Comparison of ENCODE assay signal across 1 cellular context in the genomic region with DNA sequence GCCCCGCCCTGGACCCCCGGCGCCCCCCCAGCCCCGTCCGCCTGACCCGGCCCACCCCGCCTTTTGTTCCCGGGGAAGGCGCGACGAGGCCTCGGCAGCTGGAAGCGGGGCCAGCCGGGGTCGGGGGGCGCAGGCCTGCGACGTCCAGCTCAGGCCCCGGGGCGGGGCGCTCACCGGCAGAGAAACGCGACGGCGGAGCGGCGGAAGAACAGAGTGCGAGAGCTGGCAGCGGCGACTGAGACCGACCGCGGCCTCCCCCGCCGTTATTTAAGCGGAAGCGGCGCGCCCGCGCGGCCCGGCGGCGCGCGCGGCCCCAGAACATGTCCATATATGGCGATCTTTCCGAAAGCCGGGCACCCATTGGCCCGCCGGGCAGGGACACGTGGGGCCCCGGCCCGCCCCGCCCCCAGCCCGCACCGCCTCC.
A peak's percentile ranks its signal among the peaks of the same experiment; 100 is the strongest.
TF ChIP-seq lines count a peak whose summit lies in the region.

Gene ACTG1 (minus strand): TSS at position 240 of the 424 bp plus-strand sequence. CDS start 445 bp downstream, outside the sequence.

TF ChIP-seq in K562, 482 proteins besides CTCF, POLR2A, EP300 and RAD21 (continued from another document and continues in another):
- TF ChIP-seq, protein P1, sequence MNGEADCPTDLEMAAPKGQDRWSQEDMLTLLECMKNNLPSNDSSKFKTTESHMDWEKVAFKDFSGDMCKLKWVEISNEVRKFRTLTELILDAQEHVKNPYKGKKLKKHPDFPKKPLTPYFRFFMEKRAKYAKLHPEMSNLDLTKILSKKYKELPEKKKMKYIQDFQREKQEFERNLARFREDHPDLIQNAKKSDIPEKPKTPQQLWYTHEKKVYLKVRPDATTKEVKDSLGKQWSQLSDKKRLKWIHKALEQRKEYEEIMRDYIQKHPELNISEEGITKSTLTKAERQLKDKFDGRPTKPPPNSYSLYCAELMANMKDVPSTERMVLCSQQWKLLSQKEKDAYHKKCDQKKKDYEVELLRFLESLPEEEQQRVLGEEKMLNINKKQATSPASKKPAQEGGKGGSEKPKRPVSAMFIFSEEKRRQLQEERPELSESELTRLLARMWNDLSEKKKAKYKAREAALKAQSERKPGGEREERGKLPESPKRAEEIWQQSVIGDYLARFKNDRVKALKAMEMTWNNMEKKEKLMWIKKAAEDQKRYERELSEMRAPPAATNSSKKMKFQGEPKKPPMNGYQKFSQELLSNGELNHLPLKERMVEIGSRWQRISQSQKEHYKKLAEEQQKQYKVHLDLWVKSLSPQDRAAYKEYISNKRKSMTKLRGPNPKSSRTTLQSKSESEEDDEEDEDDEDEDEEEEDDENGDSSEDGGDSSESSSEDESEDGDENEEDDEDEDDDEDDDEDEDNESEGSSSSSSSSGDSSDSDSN (IDR thresholded peaks at IDR 0.05; ENCODE audit: borderline replicate concordance in 1 of 2, low read depth in 2 of 2, low read length in 2 of 2) = no peak
- peak; percentile 54; the same call in 1 of the 2 replicates for TF ChIP-seq CREB1 (IDR thresholded peaks at IDR 0.05)
- peak; percentile 64; the same call in 1 of the 2 replicates for TF ChIP-seq CREB1 (CRISPR knock-in tag; IDR thresholded peaks at IDR 0.05)
- peak; percentile 96 for TF ChIP-seq KDM5B (IDR thresholded peaks at IDR 0.05; ENCODE audit: insufficient replicate concordance, low read depth, low read length)
- TF ChIP-seq, protein P2, sequence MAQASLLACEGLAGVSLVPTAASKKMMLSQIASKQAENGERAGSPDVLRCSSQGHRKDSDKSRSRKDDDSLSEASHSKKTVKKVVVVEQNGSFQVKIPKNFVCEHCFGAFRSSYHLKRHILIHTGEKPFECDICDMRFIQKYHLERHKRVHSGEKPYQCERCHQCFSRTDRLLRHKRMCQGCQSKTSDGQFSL (CRISPR knock-in tag; IDR thresholded peaks at IDR 0.05) = no peak
- TF ChIP-seq, protein P2 (tag; IDR thresholded peaks at IDR 0.05) = peak in 1 of 2 experiments; percentile 26; a peak in 1 of 4 replicates
- TF ChIP-seq SREBF2 (CRISPR knock-in tag; IDR thresholded peaks at IDR 0.05) = no peak
- no peak for TF ChIP-seq ATF7 (IDR thresholded peaks at IDR 0.05)
- peak; percentile 95 for TF ChIP-seq GTF2F1 (IDR thresholded peaks at IDR 0.05; ENCODE audit: low read depth, low read length)
- TF ChIP-seq SOX6 (IDR thresholded peaks at IDR 0.05) = no peak
- TF ChIP-seq HCFC1 (IDR thresholded peaks at IDR 0.05; ENCODE audit: low read depth, low read length) = no peak
- TF ChIP-seq ZBTB2 (IDR thresholded peaks at IDR 0.05) = no peak
- TF ChIP-seq, protein P3, sequence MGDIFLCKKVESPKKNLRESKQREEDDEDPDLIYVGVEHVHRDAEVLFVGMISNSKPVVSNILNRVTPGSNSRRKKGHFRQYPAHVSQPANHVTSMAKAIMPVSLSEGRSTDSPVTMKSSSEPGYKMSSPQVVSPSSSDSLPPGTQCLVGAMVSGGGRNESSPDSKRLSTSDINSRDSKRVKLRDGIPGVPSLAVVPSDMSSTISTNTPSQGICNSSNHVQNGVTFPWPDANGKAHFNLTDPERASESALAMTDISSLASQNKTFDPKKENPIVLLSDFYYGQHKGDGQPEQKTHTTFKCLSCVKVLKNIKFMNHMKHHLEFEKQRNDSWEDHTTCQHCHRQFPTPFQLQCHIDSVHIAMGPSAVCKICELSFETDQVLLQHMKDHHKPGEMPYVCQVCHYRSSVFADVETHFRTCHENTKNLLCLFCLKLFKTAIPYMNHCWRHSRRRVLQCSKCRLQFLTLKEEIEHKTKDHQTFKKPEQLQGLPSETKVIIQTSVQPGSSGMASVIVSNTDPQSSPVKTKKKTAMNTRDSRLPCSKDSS (IDR thresholded peaks at IDR 0.05; ENCODE audit: low read depth, partially characterized antibody) = no peak
- TF ChIP-seq, protein P4, sequence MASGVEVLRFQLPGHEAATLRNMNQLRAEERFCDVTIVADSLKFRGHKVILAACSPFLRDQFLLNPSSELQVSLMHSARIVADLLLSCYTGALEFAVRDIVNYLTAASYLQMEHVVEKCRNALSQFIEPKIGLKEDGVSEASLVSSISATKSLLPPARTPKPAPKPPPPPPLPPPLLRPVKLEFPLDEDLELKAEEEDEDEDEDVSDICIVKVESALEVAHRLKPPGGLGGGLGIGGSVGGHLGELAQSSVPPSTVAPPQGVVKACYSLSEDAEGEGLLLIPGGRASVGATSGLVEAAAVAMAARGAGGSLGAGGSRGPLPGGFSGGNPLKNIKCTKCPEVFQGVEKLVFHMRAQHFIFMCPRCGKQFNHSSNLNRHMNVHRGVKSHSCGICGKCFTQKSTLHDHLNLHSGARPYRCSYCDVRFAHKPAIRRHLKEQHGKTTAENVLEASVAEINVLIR (CRISPR knock-in tag; IDR thresholded peaks at IDR 0.05) = no peak
- TF ChIP-seq ZBTB8A (IDR thresholded peaks at IDR 0.05; ENCODE audit: partially characterized antibody) = no peak
- TF ChIP-seq GATAD2B (IDR thresholded peaks at IDR 0.05; ENCODE audit: borderline replicate concordance) = no peak
- peak; percentile 97 for TF ChIP-seq ZNF644 (tag; IDR thresholded peaks at IDR 0.05; ENCODE audit: low read depth)
- TF ChIP-seq ZBED1 (IDR thresholded peaks at IDR 0.05) = no peak
- TF ChIP-seq, protein P5, sequence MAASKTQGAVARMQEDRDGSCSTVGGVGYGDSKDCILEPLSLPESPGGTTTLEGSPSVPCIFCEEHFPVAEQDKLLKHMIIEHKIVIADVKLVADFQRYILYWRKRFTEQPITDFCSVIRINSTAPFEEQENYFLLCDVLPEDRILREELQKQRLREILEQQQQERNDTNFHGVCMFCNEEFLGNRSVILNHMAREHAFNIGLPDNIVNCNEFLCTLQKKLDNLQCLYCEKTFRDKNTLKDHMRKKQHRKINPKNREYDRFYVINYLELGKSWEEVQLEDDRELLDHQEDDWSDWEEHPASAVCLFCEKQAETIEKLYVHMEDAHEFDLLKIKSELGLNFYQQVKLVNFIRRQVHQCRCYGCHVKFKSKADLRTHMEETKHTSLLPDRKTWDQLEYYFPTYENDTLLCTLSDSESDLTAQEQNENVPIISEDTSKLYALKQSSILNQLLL (CRISPR knock-in tag; IDR thresholded peaks at IDR 0.05; ENCODE audit: borderline replicate concordance) = no peak
- TF ChIP-seq, protein P6, sequence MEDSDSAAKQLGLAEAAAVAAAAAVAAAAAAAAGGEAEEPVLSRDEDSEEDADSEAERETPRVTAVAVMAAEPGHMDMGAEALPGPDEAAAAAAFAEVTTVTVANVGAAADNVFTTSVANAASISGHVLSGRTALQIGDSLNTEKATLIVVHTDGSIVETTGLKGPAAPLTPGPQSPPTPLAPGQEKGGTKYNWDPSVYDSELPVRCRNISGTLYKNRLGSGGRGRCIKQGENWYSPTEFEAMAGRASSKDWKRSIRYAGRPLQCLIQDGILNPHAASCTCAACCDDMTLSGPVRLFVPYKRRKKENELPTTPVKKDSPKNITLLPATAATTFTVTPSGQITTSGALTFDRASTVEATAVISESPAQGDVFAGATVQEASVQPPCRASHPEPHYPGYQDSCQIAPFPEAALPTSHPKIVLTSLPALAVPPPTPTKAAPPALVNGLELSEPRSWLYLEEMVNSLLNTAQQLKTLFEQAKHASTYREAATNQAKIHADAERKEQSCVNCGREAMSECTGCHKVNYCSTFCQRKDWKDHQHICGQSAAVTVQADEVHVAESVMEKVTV (CRISPR knock-in tag; IDR thresholded peaks at IDR 0.05) = no peak
- TF ChIP-seq ELF4 (CRISPR knock-in tag; IDR thresholded peaks at IDR 0.05) = no peak
- no peak for TF ChIP-seq NFE2 (IDR thresholded peaks at IDR 0.05; ENCODE audit: low read depth)
- no peak for TF ChIP-seq ZBTB49 (CRISPR knock-in tag; IDR thresholded peaks at IDR 0.05; ENCODE audit: borderline replicate concordance)
- TF ChIP-seq PML (IDR thresholded peaks at IDR 0.05; ENCODE audit: low read length) = peak; percentile 92
- TF ChIP-seq CAMTA2 (CRISPR knock-in tag; conservative IDR thresholded peaks at IDR 0.05) = no peak
- TF ChIP-seq, protein P7, sequence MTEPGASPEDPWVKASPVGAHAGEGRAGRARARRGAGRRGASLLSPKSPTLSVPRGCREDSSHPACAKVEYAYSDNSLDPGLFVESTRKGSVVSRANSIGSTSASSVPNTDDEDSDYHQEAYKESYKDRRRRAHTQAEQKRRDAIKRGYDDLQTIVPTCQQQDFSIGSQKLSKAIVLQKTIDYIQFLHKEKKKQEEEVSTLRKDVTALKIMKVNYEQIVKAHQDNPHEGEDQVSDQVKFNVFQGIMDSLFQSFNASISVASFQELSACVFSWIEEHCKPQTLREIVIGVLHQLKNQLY (CRISPR knock-in tag; conservative IDR thresholded peaks at IDR 0.05) = no peak
- TF ChIP-seq, protein P8, sequence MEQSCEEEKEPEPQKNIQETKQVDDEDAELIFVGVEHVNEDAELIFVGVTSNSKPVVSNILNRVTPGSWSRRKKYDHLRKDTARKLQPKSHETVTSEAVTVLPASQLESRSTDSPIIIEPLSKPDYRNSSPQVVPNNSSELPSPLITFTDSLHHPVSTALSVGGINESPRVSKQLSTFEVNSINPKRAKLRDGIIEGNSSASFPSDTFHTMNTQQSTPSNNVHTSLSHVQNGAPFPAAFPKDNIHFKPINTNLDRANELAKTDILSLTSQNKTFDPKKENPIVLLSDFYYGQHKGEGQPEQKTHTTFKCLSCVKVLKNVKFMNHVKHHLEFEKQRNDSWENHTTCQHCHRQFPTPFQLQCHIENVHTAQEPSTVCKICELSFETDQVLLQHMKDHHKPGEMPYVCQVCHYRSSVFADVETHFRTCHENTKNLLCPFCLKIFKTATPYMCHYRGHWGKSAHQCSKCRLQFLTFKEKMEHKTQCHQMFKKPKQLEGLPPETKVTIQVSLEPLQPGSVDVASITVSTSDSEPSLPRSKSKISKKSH (CRISPR knock-in tag; IDR thresholded peaks at IDR 0.05) = no peak
- TF ChIP-seq, protein P9, sequence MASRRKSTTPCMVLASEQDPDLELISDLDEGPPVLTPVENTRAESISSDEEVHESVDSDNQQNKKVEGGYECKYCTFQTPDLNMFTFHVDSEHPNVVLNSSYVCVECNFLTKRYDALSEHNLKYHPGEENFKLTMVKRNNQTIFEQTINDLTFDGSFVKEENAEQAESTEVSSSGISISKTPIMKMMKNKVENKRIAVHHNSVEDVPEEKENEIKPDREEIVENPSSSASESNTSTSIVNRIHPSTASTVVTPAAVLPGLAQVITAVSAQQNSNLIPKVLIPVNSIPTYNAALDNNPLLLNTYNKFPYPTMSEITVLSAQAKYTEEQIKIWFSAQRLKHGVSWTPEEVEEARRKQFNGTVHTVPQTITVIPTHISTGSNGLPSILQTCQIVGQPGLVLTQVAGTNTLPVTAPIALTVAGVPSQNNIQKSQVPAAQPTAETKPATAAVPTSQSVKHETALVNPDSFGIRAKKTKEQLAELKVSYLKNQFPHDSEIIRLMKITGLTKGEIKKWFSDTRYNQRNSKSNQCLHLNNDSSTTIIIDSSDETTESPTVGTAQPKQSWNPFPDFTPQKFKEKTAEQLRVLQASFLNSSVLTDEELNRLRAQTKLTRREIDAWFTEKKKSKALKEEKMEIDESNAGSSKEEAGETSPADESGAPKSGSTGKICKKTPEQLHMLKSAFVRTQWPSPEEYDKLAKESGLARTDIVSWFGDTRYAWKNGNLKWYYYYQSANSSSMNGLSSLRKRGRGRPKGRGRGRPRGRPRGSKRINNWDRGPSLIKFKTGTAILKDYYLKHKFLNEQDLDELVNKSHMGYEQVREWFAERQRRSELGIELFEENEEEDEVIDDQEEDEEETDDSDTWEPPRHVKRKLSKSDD (conservative IDR thresholded peaks at IDR 0.05; ENCODE audit: low read length) = no peak
- TF ChIP-seq, protein P10, sequence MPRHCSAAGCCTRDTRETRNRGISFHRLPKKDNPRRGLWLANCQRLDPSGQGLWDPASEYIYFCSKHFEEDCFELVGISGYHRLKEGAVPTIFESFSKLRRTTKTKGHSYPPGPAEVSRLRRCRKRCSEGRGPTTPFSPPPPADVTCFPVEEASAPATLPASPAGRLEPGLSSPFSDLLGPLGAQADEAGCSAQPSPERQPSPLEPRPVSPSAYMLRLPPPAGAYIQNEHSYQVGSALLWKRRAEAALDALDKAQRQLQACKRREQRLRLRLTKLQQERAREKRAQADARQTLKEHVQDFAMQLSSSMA (CRISPR knock-in tag; IDR thresholded peaks at IDR 0.05) = no peak
- no peak for TF ChIP-seq ZNF133 (CRISPR knock-in tag; IDR thresholded peaks at IDR 0.05)
- TF ChIP-seq GTF2E2 (tag; IDR thresholded peaks at IDR 0.05) = peak; percentile 96
